ENCODE assay signal across 1 cellular context in the genomic region with DNA sequence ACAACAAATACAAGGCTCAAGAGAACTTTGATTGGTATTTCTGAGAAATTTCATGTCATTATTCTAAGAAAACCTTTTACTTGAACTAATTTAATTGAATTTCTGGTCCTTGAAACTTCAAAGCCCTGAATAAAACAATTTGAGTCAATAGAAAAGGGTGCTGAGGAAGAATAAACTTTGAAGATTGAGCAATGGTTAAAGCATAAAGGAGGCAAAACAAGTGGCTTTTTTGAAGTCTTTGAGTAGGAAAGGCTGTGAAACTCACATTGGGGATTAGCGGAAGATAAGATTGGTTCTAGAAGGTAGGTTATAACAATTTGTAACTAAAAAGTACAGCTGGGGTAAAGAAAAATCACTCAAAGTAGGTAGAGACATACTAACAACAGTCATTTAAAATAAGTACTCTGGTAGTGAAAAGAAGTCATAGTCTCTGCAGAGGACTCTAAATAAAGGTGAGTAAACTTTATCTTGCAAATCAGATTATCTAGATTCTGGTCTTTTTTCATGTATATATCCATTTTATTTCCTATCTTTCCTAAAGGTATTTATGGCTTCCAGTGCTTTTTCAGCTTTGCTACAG.
TF ChIP-seq lines count a peak whose summit lies in the region.

No MANE protein-coding gene starts in this region.

TF ChIP-seq in GM23338, 12 proteins besides CTCF, POLR2A, EP300 and RAD21 (continued from another document):
- TF ChIP-seq, protein P1, sequence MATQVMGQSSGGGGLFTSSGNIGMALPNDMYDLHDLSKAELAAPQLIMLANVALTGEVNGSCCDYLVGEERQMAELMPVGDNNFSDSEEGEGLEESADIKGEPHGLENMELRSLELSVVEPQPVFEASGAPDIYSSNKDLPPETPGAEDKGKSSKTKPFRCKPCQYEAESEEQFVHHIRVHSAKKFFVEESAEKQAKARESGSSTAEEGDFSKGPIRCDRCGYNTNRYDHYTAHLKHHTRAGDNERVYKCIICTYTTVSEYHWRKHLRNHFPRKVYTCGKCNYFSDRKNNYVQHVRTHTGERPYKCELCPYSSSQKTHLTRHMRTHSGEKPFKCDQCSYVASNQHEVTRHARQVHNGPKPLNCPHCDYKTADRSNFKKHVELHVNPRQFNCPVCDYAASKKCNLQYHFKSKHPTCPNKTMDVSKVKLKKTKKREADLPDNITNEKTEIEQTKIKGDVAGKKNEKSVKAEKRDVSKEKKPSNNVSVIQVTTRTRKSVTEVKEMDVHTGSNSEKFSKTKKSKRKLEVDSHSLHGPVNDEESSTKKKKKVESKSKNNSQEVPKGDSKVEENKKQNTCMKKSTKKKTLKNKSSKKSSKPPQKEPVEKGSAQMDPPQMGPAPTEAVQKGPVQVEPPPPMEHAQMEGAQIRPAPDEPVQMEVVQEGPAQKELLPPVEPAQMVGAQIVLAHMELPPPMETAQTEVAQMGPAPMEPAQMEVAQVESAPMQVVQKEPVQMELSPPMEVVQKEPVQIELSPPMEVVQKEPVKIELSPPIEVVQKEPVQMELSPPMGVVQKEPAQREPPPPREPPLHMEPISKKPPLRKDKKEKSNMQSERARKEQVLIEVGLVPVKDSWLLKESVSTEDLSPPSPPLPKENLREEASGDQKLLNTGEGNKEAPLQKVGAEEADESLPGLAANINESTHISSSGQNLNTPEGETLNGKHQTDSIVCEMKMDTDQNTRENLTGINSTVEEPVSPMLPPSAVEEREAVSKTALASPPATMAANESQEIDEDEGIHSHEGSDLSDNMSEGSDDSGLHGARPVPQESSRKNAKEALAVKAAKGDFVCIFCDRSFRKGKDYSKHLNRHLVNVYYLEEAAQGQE (IDR thresholded peaks at IDR 0.05; ENCODE audit: unreplicated experiment) = no peak
- TF ChIP-seq POLR2AphosphoS5 (IDR thresholded peaks at IDR 0.05; ENCODE audit: low read depth) (no peak), ZNF331 (CRISPR knock-in tag; IDR thresholded peaks at IDR 0.05; ENCODE audit: low read depth) (no peak), ZNF114 (CRISPR knock-in tag; IDR thresholded peaks at IDR 0.05) (no peak), EZH2 (IDR thresholded peaks at IDR 0.05; ENCODE audit: low read depth, unreplicated experiment) (no peak), JUNB (IDR thresholded peaks at IDR 0.05; ENCODE audit: unreplicated experiment) (no peak), STAT1 (IDR thresholded peaks at IDR 0.05; ENCODE audit: unreplicated experiment) (no peak)
- TF ChIP-seq, protein P2, sequence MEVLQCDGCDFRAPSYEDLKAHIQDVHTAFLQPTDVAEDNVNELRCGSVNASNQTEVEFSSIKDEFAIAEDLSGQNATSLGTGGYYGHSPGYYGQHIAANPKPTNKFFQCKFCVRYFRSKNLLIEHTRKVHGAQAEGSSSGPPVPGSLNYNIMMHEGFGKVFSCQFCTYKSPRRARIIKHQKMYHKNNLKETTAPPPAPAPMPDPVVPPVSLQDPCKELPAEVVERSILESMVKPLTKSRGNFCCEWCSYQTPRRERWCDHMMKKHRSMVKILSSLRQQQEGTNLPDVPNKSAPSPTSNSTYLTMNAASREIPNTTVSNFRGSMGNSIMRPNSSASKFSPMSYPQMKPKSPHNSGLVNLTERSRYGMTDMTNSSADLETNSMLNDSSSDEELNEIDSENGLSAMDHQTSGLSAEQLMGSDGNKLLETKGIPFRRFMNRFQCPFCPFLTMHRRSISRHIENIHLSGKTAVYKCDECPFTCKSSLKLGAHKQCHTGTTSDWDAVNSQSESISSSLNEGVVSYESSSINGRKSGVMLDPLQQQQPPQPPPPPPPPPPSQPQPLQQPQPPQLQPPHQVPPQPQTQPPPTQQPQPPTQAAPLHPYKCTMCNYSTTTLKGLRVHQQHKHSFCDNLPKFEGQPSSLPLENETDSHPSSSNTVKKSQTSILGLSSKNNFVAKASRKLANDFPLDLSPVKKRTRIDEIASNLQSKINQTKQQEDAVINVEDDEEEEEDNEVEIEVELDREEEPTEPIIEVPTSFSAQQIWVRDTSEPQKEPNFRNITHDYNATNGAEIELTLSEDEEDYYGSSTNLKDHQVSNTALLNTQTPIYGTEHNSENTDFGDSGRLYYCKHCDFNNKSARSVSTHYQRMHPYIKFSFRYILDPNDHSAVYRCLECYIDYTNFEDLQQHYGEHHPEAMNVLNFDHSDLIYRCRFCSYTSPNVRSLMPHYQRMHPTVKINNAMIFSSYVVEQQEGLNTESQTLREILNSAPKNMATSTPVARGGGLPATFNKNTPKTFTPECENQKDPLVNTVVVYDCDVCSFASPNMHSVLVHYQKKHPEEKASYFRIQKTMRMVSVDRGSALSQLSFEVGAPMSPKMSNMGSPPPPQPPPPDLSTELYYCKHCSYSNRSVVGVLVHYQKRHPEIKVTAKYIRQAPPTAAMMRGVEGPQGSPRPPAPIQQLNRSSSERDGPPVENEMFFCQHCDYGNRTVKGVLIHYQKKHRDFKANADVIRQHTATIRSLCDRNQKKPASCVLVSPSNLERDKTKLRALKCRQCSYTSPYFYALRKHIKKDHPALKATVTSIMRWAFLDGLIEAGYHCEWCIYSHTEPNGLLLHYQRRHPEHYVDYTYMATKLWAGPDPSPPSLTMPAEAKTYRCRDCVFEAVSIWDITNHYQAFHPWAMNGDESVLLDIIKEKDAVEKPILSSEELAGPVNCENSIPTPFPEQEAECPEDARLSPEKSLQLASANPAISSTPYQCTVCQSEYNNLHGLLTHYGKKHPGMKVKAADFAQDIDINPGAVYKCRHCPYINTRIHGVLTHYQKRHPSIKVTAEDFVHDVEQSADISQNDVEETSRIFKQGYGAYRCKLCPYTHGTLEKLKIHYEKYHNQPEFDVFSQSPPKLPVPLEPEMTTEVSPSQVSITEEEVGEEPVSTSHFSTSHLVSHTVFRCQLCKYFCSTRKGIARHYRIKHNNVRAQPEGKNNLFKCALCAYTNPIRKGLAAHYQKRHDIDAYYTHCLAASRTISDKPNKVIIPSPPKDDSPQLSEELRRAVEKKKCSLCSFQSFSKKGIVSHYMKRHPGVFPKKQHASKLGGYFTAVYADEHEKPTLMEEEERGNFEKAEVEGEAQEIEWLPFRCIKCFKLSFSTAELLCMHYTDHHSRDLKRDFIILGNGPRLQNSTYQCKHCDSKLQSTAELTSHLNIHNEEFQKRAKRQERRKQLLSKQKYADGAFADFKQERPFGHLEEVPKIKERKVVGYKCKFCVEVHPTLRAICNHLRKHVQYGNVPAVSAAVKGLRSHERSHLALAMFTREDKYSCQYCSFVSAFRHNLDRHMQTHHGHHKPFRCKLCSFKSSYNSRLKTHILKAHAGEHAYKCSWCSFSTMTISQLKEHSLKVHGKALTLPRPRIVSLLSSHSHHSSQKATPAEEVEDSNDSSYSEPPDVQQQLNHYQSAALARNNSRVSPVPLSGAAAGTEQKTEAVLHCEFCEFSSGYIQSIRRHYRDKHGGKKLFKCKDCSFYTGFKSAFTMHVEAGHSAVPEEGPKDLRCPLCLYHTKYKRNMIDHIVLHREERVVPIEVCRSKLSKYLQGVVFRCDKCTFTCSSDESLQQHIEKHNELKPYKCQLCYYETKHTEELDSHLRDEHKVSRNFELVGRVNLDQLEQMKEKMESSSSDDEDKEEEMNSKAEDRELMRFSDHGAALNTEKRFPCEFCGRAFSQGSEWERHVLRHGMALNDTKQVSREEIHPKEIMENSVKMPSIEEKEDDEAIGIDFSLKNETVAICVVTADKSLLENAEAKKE (CRISPR knock-in tag; IDR thresholded peaks at IDR 0.05) = no peak
- TF ChIP-seq, protein P3, sequence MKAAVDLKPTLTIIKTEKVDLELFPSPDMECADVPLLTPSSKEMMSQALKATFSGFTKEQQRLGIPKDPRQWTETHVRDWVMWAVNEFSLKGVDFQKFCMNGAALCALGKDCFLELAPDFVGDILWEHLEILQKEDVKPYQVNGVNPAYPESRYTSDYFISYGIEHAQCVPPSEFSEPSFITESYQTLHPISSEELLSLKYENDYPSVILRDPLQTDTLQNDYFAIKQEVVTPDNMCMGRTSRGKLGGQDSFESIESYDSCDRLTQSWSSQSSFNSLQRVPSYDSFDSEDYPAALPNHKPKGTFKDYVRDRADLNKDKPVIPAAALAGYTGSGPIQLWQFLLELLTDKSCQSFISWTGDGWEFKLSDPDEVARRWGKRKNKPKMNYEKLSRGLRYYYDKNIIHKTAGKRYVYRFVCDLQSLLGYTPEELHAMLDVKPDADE (IDR thresholded peaks at IDR 0.05) = no peak
